ENCODE assay signal across 11 cellular contexts in the genomic region with DNA sequence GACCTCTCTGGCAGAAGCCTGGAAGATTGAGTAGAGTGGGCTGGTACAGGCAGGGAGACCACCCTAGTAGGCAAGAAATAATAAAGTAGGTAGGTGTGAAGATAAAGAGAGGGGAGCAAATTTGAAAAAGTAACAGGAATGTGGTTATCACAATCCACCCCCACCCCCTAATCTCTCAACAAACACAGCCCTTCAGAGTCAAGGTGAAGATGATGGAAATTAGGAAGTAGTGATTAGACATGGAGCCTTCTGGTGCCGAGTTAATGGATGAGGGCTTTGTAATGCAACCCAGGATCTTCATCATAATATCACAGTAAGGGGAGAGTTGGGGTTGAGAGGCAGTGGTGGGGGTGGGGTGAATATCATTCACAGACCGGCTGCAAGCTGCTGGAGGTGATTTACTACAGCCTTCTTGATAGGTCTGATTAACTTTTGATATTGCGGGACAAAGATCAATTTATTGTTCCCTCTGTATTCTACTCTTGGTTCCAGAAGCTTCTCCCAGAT.
DNase-seq lines count a peak whose midpoint lies in the region.
"Had no signal": no experiment of that assay in that cellular context is flagged by ENCODE, and none has a peak within 500 bp of the region (broad histone marks: within the 10 kb centered on the region; RNA-seq: fewer than 3 reads in every experiment).

No MANE protein-coding gene starts in this region.

- peak; percentile 96 for DNase-seq in NCI-H82 (lab: John Stamatoyannopoulos, UW)
- DNase-seq in cerebellar cortex (ENCODE audit: low spot score), result peak; percentile 33
- DNase-seq in iPS-NIHi11 (ENCODE audit: low spot score), result peak; percentile 9
- DNase-seq in stimulated activated CD4-positive, alpha-beta T cell treated with anti-CD3 and anti-CD28 coated beads, Interleukin-12 subunit alpha, Interleukin-12 subunit beta, amount 100 ng/mL, for 4 hours, result no peak
- DNase-seq in SIG-M5 treated with dmso at 0.1 percent for 504 hours (lab: John Stamatoyannopoulos, UW; ENCODE audit: unreplicated experiment), result no peak
- no peak for DNase-seq in NCI-H2029 treated with DMSO at 0.1 percent for 48 hours (lab: John Stamatoyannopoulos, UW)
- DNase-seq: BE2C; CD4-positive, alpha-beta memory T cell; COR-L47; DMS53; GF-D8 had no signal

Comparison
In these comparisons a context has a peak if more than half of its experiments do, and no peak if none do; other contexts are left out.
1. DNase-seq: peak in NCI-H82 (single experiment), cerebellar cortex (single experiment) and iPS-NIHi11 (single experiment); none in stimulated activated CD4-positive, alpha-beta T cell treated with anti-CD3 and anti-CD28 coated beads, Interleukin-12 subunit alpha, Interleukin-12 subunit beta, amount 100 ng/mL, for 4 hours (single experiment), SIG-M5 treated with dmso at 0.1 percent for 504 hours (single experiment) and NCI-H2029 treated with DMSO at 0.1 percent for 48 hours (single experiment).